ENCODE assay signal across 13 cellular contexts in the genomic region with DNA sequence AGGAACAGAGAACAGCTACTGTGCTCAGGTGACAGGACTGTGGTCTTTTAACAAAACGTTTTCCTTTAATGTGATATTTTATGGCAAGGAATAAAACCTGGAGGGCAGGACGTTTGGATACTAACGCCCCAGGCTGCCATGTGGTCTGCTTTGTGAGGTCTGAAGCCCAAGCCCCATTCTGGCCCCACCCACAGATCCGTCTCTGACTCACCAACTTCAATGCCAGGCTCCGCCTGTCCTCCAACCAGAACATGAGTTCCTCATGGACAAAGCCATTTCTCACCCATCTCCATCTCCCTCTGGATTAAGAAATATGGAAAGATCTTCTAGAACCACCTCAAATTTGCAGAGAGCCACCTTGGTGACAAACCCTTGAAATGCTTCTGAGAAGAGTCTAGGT.
DNase-seq lines count a peak whose midpoint lies in the region; TF ChIP-seq lines count a peak whose summit lies in the region.
"Had no signal": no experiment of that assay in that cellular context is flagged by ENCODE, and none has a peak within 500 bp of the region (broad histone marks: within the 10 kb centered on the region; RNA-seq: fewer than 3 reads in every experiment).

No MANE protein-coding gene starts in this region.

- H3K27ac Mint-ChIP-seq in MCF 10A (ENCODE audit: low read depth, unreplicated experiment): no peak overlapping the region

- in situ Hi-C loops in mammary epithelial cell (cut with MboI; ENCODE audit: low sequenced_read_pairs in 2 of 2): no loop called here

- POLR2A ChIA-PET in MCF 10A (lab: Yijun Ruan, JAX) (no interaction called here), RWPE1 (lab: Yijun Ruan, JAX; ENCODE audit: low non-redundant PET) (no interaction called here)

- peaks cover 9% of the 10 kb centered on the region for H3K79me2 ChIP-seq in mammary epithelial cell (ENCODE audit: insufficient read depth, low read length)

- no TSS peak for BruUV-seq in MCF 10A (replicated peaks; lab: Mats Ljungman, UMichigan)
- no TSS peak for BruUV-seq in mammary epithelial cell (replicated peaks; lab: Mats Ljungman, UMichigan)

- dilution Hi-C loops in mammary epithelial cell (cut with HindIII; ENCODE audit: low sequenced_read_pairs): no loop called here

- no peaks in the 10 kb centered on the region for H3K27me3 ChIP-seq in mammary epithelial cell (ENCODE audit: insufficient read depth, low read length)
- H3K27me3 ChIP-seq: uterus had no signal

- TF ChIP-seq CTCF in MCF 10A (IDR thresholded peaks at IDR 0.05; ENCODE audit: unreplicated experiment) (no peak), mammary epithelial cell (conservative IDR thresholded peaks at IDR 0.05 in 1 of 2, IDR thresholded peaks at IDR 0.05 in 1 of 2; ENCODE audit: extremely low read depth in 1 of 2, insufficient read depth in 1 of 2, low read depth in 1 of 2, low read length in 2 of 2) (no peak), RWPE1 (conservative IDR thresholded peaks at IDR 0.05; ENCODE audit: low read depth) (no peak), fibroblast of villous mesenchyme (IDR thresholded peaks at IDR 0.05; ENCODE audit: insufficient read depth, low read depth, low read length) (no peak)

- H3K9me3 ChIP-seq in mammary epithelial cell (replicated peaks; ENCODE audit: insufficient read depth, low read length): no peaks in the 10 kb centered on the region
- H3K9me3 ChIP-seq: uterus had no signal

- no peaks in the 10 kb centered on the region for H4K20me1 ChIP-seq in mammary epithelial cell (ENCODE audit: insufficient read depth, low read length)

- H3K4me3 ChIP-seq in mammary epithelial cell (replicated peaks in 1 of 3; ENCODE audit: insufficient read depth in 1 of 3, low read depth in 2 of 3, low read length in 3 of 3): no peak overlapping the region
- H3K4me3 ChIP-seq in fibroblast of villous mesenchyme (ENCODE audit: low read depth, low read length): no peak overlapping the region
- H3K4me3 ChIP-seq: K562, uterus had no signal

- H3K9me3 Mint-ChIP-seq in MCF 10A (ENCODE audit: unreplicated experiment): no peaks in the 10 kb centered on the region

- no peak overlapping the region for H2AFZ ChIP-seq in mammary epithelial cell (ENCODE audit: low read depth, low read length)

- H3K36me3 ChIP-seq in mammary epithelial cell (ENCODE audit: insufficient read depth, low read length): no peaks in the 10 kb centered on the region
- H3K36me3 ChIP-seq: uterus had no signal

- H3K27me3 Mint-ChIP-seq in MCF 10A (ENCODE audit: insufficient read depth, unreplicated experiment): no peaks in the 10 kb centered on the region

- peaks cover 19% of the 10 kb centered on the region for H3K36me3 Mint-ChIP-seq in MCF 10A (ENCODE audit: insufficient read depth, unreplicated experiment)

- peaks cover 17% of the 10 kb centered on the region for H3K4me1 Mint-ChIP-seq in MCF 10A (ENCODE audit: insufficient read depth, unreplicated experiment)

- H3K4me1 ChIP-seq in mammary epithelial cell (ENCODE audit: insufficient read depth, low read length): no peaks in the 10 kb centered on the region
- H3K4me1 ChIP-seq: uterus had no signal

- WGBS in mammary epithelial cell (ENCODE audit: low coverage, missing lambda C conversion rate): 56% methylated on average over 5 of the region's 5 CpGs

- no peak overlapping the region for H3K9ac ChIP-seq in mammary epithelial cell (ENCODE audit: insufficient read depth, low read length)

- H3K4me3 Mint-ChIP-seq in MCF 10A (ENCODE audit: unreplicated experiment): no peak overlapping the region

- no peak overlapping the region for H3K27ac ChIP-seq in mammary epithelial cell (ENCODE audit: insufficient read depth, low read depth, low read length)
- peak overlapping the region; percentile 56 for H3K27ac ChIP-seq in RWPE1
- H3K27ac ChIP-seq: uterus, WERI-Rb-1 had no signal

- DNase-seq in MCF 10A (ENCODE audit: unreplicated experiment) (peak; percentile 69), mammary epithelial cell (no peak), RWPE1 (ENCODE audit: low spot score) (peak; percentile 58), fibroblast of villous mesenchyme (ENCODE audit: low read depth) (peak; percentile 62), stromal cell of bone marrow (ENCODE audit: low read depth) (peak; percentile 38), kidney glomerular epithelial cell (lab: John Stamatoyannopoulos, UW) (no peak), C1 segment of cervical spinal cord (lab: John Stamatoyannopoulos, UW) (no peak)
- DNase-seq in activated CD8-positive, alpha-beta memory T cell treated with anti-CD3 and anti-CD28 coated beads, Interleukin-2, amount 50 U/mL, for 48 hours: no peak
- DNase-seq: head of caudate nucleus, NCI-H82, WERI-Rb-1 had no signal

- CTCF ChIA-PET in MCF 10A (lab: Yijun Ruan, JAX) (no interaction called here), mammary epithelial cell (lab: Charles Lee; ENCODE audit: low non-redundant PET) (no interaction called here), RWPE1 (lab: Yijun Ruan, JAX) (no interaction called here)

- H3K4me2 ChIP-seq in mammary epithelial cell (ENCODE audit: insufficient read depth, low read depth, low read length): no peak overlapping the region

- intact Hi-C loops in MCF 10A (cut with micrococcal nuclease) (no loop called here), mammary epithelial cell (cut with micrococcal nuclease) (no loop called here)

Comparison
In these comparisons a context has a peak if more than half of its experiments do, and no peak if none do; other contexts are left out.
1. DNase-seq: peak in MCF 10A (single experiment), RWPE1 (single experiment), fibroblast of villous mesenchyme (single experiment) and stromal cell of bone marrow (single experiment); none in mammary epithelial cell (single experiment), kidney glomerular epithelial cell (single experiment), activated CD8-positive, alpha-beta memory T cell treated with anti-CD3 and anti-CD28 coated beads, Interleukin-2, amount 50 U/mL, for 48 hours (single experiment) and C1 segment of cervical spinal cord (0 of 14).